ENCODE assay signal across 17 cellular contexts in the genomic region with DNA sequence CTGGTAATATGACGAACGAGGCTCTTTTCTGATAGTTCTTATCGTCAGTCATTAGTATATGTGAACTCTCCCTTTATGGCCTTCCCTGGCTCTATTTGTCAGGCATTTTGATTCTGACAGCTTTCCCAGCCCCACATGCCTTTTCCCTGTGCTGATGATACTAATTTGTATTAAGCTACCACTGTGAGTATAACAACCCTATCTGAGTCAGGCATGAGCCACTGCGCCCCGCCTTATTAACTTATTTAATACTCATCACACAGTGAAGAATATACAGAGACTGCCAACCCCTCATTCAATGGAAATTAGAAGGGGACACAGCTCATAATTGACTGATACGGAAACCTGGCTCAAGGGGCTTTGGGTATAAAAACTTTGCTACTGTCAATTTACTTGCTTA.
DNase-seq lines count a peak whose midpoint lies in the region; ATAC-seq and TF ChIP-seq lines count a peak whose summit lies in the region.
"Had no signal": no experiment of that assay in that cellular context is flagged by ENCODE, and none has a peak within 500 bp of the region (broad histone marks: within the 10 kb centered on the region; RNA-seq: fewer than 3 reads in every experiment).

No MANE protein-coding gene starts in this region.

- TF ChIP-seq CTCF in Calu3 (IDR thresholded peaks at IDR 0.05; ENCODE audit: unreplicated experiment) (no peak), astrocyte of the spinal cord (IDR thresholded peaks at IDR 0.05; ENCODE audit: low read depth, low read length) (no peak), foreskin fibroblast (IDR thresholded peaks at IDR 0.05; ENCODE audit: low read depth, low read length) (no peak)

- H3K36me3 ChIP-seq in MG63 = no peaks in the 10 kb centered on the region
- H3K36me3 ChIP-seq in effector memory CD4-positive, alpha-beta T cell (ENCODE audit: control insufficient read depth, insufficient read depth, low read length) = no peaks in the 10 kb centered on the region
- H3K36me3 ChIP-seq: BE2C had no signal

- ATAC-seq in HG02588 (IDR thresholded peaks at IDR 0.05; ENCODE audit: unreplicated experiment) (no peak), HG03280 (IDR thresholded peaks at IDR 0.05; ENCODE audit: unreplicated experiment) (no peak)
- ATAC-seq: GM12878 had no signal

- no peaks in the 10 kb centered on the region for H3K36me3 Mint-ChIP-seq in Calu3 (ENCODE audit: insufficient read depth, unreplicated experiment)
- H3K36me3 Mint-ChIP-seq: CD14-positive monocyte had no signal

- H3K4me3 ChIP-seq in MG63 (no peak overlapping the region), astrocyte of the spinal cord (ENCODE audit: low read depth, low read length) (no peak overlapping the region), foreskin fibroblast (ENCODE audit: low read depth in 1 of 2, low read length in 2 of 2) (no peak overlapping the region)
- H3K4me3 ChIP-seq in effector memory CD4-positive, alpha-beta T cell (ENCODE audit: insufficient read depth, low read depth, low read length, poor library complexity, severe bottlenecking) = no peak overlapping the region
- H3K4me3 ChIP-seq: GM12878 had no signal

- H3K4me1 Mint-ChIP-seq in Calu3 (ENCODE audit: low read depth, unreplicated experiment) = peaks cover 14% of the 10 kb centered on the region
- H3K4me1 Mint-ChIP-seq: CD14-positive monocyte had no signal

- BruUV-seq in Calu3 (replicated peaks; lab: Mats Ljungman, UMichigan) = no TSS peak

- no peak overlapping the region for H3K4me3 Mint-ChIP-seq in Calu3 (ENCODE audit: low read depth, unreplicated experiment)
- H3K4me3 Mint-ChIP-seq: CD14-positive monocyte had no signal

- CTCF ChIA-PET in Calu3 (lab: Charles Lee) = no interaction called here

- DNase-seq in Calu3 = no peak
- peak; percentile 26 for DNase-seq in MG63
- DNase-seq in astrocyte of the spinal cord (ENCODE audit: low read depth, low spot score) = peak; percentile 1
- peak; percentile 3 to 7 for DNase-seq in foreskin fibroblast
- no peak for DNase-seq in effector memory CD4-positive, alpha-beta T cell
- DNase-seq: 8988T, ACHN, BE2C, EL, GDM1, KBM-7, NCI-H2029, NCI-H526 treated with DMSO at 0.1 percent for 48 hours had no signal

- no peaks in the 10 kb centered on the region for H3K27me3 ChIP-seq in MG63
- no peaks in the 10 kb centered on the region for H3K27me3 ChIP-seq in effector memory CD4-positive, alpha-beta T cell (replicated peaks; ENCODE audit: control insufficient read depth, insufficient read depth, low read length, poor library complexity, severe bottlenecking)
- H3K27me3 ChIP-seq: BE2C had no signal

- H3K4me1 ChIP-seq in effector memory CD4-positive, alpha-beta T cell (ENCODE audit: control insufficient read depth, insufficient read depth, low read length, poor library complexity, severe bottlenecking) = no peaks in the 10 kb centered on the region
- H3K4me1 ChIP-seq: BE2C had no signal

- in situ Hi-C loops in astrocyte of the spinal cord (cut with HindIII; ENCODE audit: low sequenced_read_pairs) = no loop called here

- no peaks in the 10 kb centered on the region for H3K27me3 Mint-ChIP-seq in Calu3 (ENCODE audit: unreplicated experiment)

- H3K9me3 Mint-ChIP-seq in Calu3 (ENCODE audit: low read depth, unreplicated experiment) = peaks cover 7% of the 10 kb centered on the region

- intact Hi-C loops in Calu3 (cut with micrococcal nuclease; ENCODE audit: unreplicated experiment) = no loop called here

- peak overlapping the region; percentile 53 for H3K27ac Mint-ChIP-seq in Calu3 (ENCODE audit: unreplicated experiment)

- H3K9me3 ChIP-seq in MG63 = no peaks in the 10 kb centered on the region
- no peaks in the 10 kb centered on the region for H3K9me3 ChIP-seq in effector memory CD4-positive, alpha-beta T cell (ENCODE audit: control insufficient read depth, low read length)
- H3K9me3 ChIP-seq: BE2C had no signal

- H3K27ac ChIP-seq in effector memory CD4-positive, alpha-beta T cell (ENCODE audit: insufficient read depth, low read length, poor library complexity, severe bottlenecking) = no peak overlapping the region

Comparison
In these comparisons a context has a peak if more than half of its experiments do, and no peak if none do; other contexts are left out.
1. DNase-seq: peak in MG63 (single experiment), astrocyte of the spinal cord (single experiment) and foreskin fibroblast (2 of 2); none in Calu3 (single experiment) and effector memory CD4-positive, alpha-beta T cell (0 of 3).